26 cellular contexts compared by ENCODE assay signal in the genomic region with DNA sequence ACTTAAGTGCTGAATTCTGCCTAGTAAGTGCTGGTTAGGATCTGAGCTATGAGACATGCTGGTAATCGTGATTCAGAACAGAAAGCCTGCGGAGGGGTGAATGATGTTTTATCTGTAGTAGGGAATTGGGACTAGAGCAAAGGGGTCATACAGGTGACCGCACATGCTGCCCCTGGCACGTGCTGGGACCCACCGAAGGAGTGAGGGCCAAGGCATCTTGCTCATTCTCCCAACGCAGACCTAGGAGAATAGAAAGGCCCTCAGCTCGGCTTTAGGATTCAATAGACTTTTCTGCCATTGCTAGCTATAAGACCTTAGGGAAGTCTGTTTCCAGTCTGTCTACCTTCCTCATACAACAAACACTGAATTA. TPM values are rescaled to one million over a fixed set of nuclear protein-coding genes. Genes with fewer than 3 reads are reported as not detected.
A peak's percentile ranks its signal among the peaks of the same experiment; 100 is the strongest.
DNase-seq lines count a peak whose midpoint lies in the region; ATAC-seq and TF ChIP-seq lines count a peak whose summit lies in the region.
"Had no signal": no experiment of that assay in that cellular context is flagged by ENCODE, and none has a peak within 500 bp of the region (broad histone marks: within the 10 kb centered on the region; RNA-seq: fewer than 3 reads in every experiment).

No MANE protein-coding gene starts in this region.

- H3K27me3 Mint-ChIP-seq in WTC11 (ENCODE audit: low read depth), result peaks cover 10% of the 10 kb centered on the region
- peaks cover 38% of the 10 kb centered on the region for H3K27me3 Mint-ChIP-seq in activated T-helper 1 cell treated with anti-CD3 and anti-CD28 coated beads, Interleukin-12 subunit alpha, Interleukin-12 subunit beta, Interleukin-2, Interleukin-4 antibody, amounts not matched to agents 30 ng/mL and 10 ng/mL and 1 ng/mL, durations not matched to agents 14 hours and 24 hours and 36 hours (ENCODE audit: insufficient read depth)
- no peaks in the 10 kb centered on the region for H3K27me3 Mint-ChIP-seq in CD8-positive, alpha-beta T cell (ENCODE audit: low read depth)

- H4K20me1 ChIP-seq in smooth muscle cell (ENCODE audit: low read depth), result no peaks in the 10 kb centered on the region
- H4K20me1 ChIP-seq: BLaER1 had no signal

- peak overlapping the region; percentile 79 for H3K9ac ChIP-seq in smooth muscle cell (ENCODE audit: low read depth)
- H3K9ac ChIP-seq: BLaER1 had no signal

- H2AFZ ChIP-seq in smooth muscle cell (ENCODE audit: low read depth), result no peak overlapping the region

- H3K4me3 ChIP-seq in H7 (ENCODE audit: insufficient read depth, low read depth, low read length) (no peak overlapping the region), iPS DF 6.9 (ENCODE audit: low read length) (no peak overlapping the region), smooth muscle cell (no peak overlapping the region)
- no peak overlapping the region for H3K4me3 ChIP-seq in CD8-positive, alpha-beta T cell (ENCODE audit: low read depth, low read length)
- H3K4me3 ChIP-seq: BLaER1, esophagus squamous epithelium had no signal

- H3K36me3 ChIP-seq in H7 (replicated peaks; ENCODE audit: control insufficient read depth, insufficient read depth, low read length) (no peaks in the 10 kb centered on the region), iPS DF 6.9 (ENCODE audit: control insufficient read depth, insufficient read depth, low read length) (no peaks in the 10 kb centered on the region), smooth muscle cell (ENCODE audit: low read depth) (no peaks in the 10 kb centered on the region)
- H3K36me3 ChIP-seq in CD8-positive, alpha-beta T cell (ENCODE audit: insufficient read depth, low read length), result no peaks in the 10 kb centered on the region
- H3K36me3 ChIP-seq: BLaER1, esophagus squamous epithelium, neutrophil had no signal

- intact Hi-C loops in activated T-helper 1 cell treated with anti-CD3 and anti-CD28 coated beads, Interleukin-12 subunit alpha, Interleukin-12 subunit beta, Interleukin-2, Interleukin-4 antibody, amounts not matched to agents 30 ng/mL and 10 ng/mL and 1 ng/mL, durations not matched to agents 14 hours and 24 hours and 36 hours (cut with micrococcal nuclease), result loop anchor here (10.0 kb wide), 1 partner anchor 495 kb away; no protein-coding TSS in a partner anchor
- intact Hi-C loops in CD8-positive, alpha-beta T cell (cut with DNase I, micrococcal nuclease), result loop anchor here in 1 of 2 experiments (10.0 kb wide), 1 partner anchor 855 kb away; a partner anchor contains a TSS

- peak; percentile 57 for DNase-seq in H7
- DNase-seq in WTC11 (ENCODE audit: low spot score), result no peak
- DNase-seq in iPS DF 6.9 (ENCODE audit: low read depth, low spot score), result no peak
- no peak for DNase-seq in smooth muscle cell (lab: John Stamatoyannopoulos, UW; ENCODE audit: unreplicated experiment)
- DNase-seq in activated T-helper 1 cell treated with anti-CD3 and anti-CD28 coated beads, Interleukin-12 subunit alpha, Interleukin-12 subunit beta, Interleukin-2, Interleukin-4 antibody, amounts not matched to agents 30 ng/mL and 10 ng/mL and 1 ng/mL, durations not matched to agents 14 hours and 24 hours and 36 hours (ENCODE audit: low spot score), result no peak
- DNase-seq in CD8-positive, alpha-beta T cell, result no peak
- DNase-seq in activated CD8-positive, alpha-beta memory T cell treated with anti-CD3 and anti-CD28 coated beads, Interleukin-2, amount 50 U/mL, for 48 hours, result no peak
- DNase-seq: activated CD4-positive, alpha-beta T cell treated with anti-CD3 and anti-CD28 coated beads, Interleukin-2, amount 50 U/mL, for 48 hours; activated CD8-positive, alpha-beta memory T cell treated with anti-CD3 and anti-CD28 coated beads, Interleukin-2, amount 50 U/mL, for 4 hours; aorta; Caco-2; DMS79; esophagus squamous epithelium; GF-D8; immature natural killer cell; left colon; NCI-H1105; NCI-H2029; NCI-H526 treated with DMSO at 0.1 percent for 48 hours; Right ventricle myocardium superior; stimulated activated naive CD8-positive, alpha-beta T cell treated with anti-CD3 and anti-CD28 coated beads, Interleukin-15, amount 100 ng/mL, for 72 hours had no signal

- peaks cover 87% of the 10 kb centered on the region for H3K4me1 Mint-ChIP-seq in WTC11
- H3K4me1 Mint-ChIP-seq in activated T-helper 1 cell treated with anti-CD3 and anti-CD28 coated beads, Interleukin-12 subunit alpha, Interleukin-12 subunit beta, Interleukin-2, Interleukin-4 antibody, amounts not matched to agents 30 ng/mL and 10 ng/mL and 1 ng/mL, durations not matched to agents 14 hours and 24 hours and 36 hours (ENCODE audit: low read depth), result peaks cover 23% of the 10 kb centered on the region
- H3K4me1 Mint-ChIP-seq in CD8-positive, alpha-beta T cell (ENCODE audit: low read depth), result peaks cover 26% of the 10 kb centered on the region
- H3K4me1 Mint-ChIP-seq: memory B cell had no signal

- CTCF ChIA-PET in WTC11 (lab: Charles Lee), result interaction anchor here (1.1 to 1.6 kb wide), 6 partner anchors 9 to 219 kb away, joined by 3 to 7 read pairs (median 4); no protein-coding TSS in a partner anchor
- CTCF ChIA-PET in CD8-positive, alpha-beta T cell (lab: Charles Lee), result no interaction called here

- peak overlapping the region; percentile 96 for H3K27ac Mint-ChIP-seq in WTC11
- no peak overlapping the region for H3K27ac Mint-ChIP-seq in activated T-helper 1 cell treated with anti-CD3 and anti-CD28 coated beads, Interleukin-12 subunit alpha, Interleukin-12 subunit beta, Interleukin-2, Interleukin-4 antibody, amounts not matched to agents 30 ng/mL and 10 ng/mL and 1 ng/mL, durations not matched to agents 14 hours and 24 hours and 36 hours
- H3K27ac Mint-ChIP-seq in CD8-positive, alpha-beta T cell, result no peak overlapping the region
- H3K27ac Mint-ChIP-seq: activated T-helper 2 cell treated with anti-CD3 and anti-CD28 coated beads, Interferon-gamma antibody, Interleukin-2, Interleukin-4, amounts not matched to agents 10 μg/mL and 5 μg/mL and 100 μg/mL, durations not matched to agents 14 hours and 24 hours and 36 hours; immature natural killer cell; memory B cell; stimulated activated naive CD8-positive, alpha-beta T cell treated with anti-CD3 and anti-CD28 coated beads, Interleukin-15, amount 100 ng/mL, for 72 hours had no signal

- H3K9me3 ChIP-seq in iPS DF 6.9 (ENCODE audit: control insufficient read depth, insufficient read depth, low read length) (no peaks in the 10 kb centered on the region), smooth muscle cell (replicated peaks; ENCODE audit: low read depth) (no peaks in the 10 kb centered on the region)
- H3K9me3 ChIP-seq in CD8-positive, alpha-beta T cell (ENCODE audit: low read length), result no peaks in the 10 kb centered on the region
- H3K9me3 ChIP-seq: BLaER1, Caco-2, esophagus squamous epithelium, neutrophil had no signal

- POLR2A ChIA-PET in WTC11 (lab: Charles Lee), result no interaction called here
- POLR2A ChIA-PET in CD8-positive, alpha-beta T cell (lab: Charles Lee), result interaction anchor here (0.8 to 1.0 kb wide), 2 partner anchors 26 to 29 kb away, joined by 3 read pairs; no protein-coding TSS in a partner anchor

- TF ChIP-seq CTCF in WTC11 (IDR thresholded peaks at IDR 0.05) (no peak), smooth muscle cell (IDR thresholded peaks at IDR 0.05; ENCODE audit: borderline replicate concordance, insufficient read depth, poor library complexity, severe bottlenecking) (no peak)
- TF ChIP-seq CTCF in CD8-positive, alpha-beta T cell (IDR thresholded peaks at IDR 0.05), result no peak

- H3K27me3 ChIP-seq in H7 (ENCODE audit: control insufficient read depth, insufficient read depth, low read length), result no peaks in the 10 kb centered on the region
- no peaks in the 10 kb centered on the region; the same call in 1 of the 2 replicates for H3K27me3 ChIP-seq in iPS DF 6.9 (ENCODE audit: control insufficient read depth, insufficient read depth, low read length)
- H3K27me3 ChIP-seq in smooth muscle cell (ENCODE audit: low read depth), result no peaks in the 10 kb centered on the region
- H3K27me3 ChIP-seq in CD8-positive, alpha-beta T cell (ENCODE audit: insufficient read depth, low read length), result no peaks in the 10 kb centered on the region
- H3K27me3 ChIP-seq: BLaER1, esophagus squamous epithelium had no signal

- peak overlapping the region; percentile 42 for H3K4me3 Mint-ChIP-seq in WTC11
- no peak overlapping the region for H3K4me3 Mint-ChIP-seq in activated T-helper 1 cell treated with anti-CD3 and anti-CD28 coated beads, Interleukin-12 subunit alpha, Interleukin-12 subunit beta, Interleukin-2, Interleukin-4 antibody, amounts not matched to agents 30 ng/mL and 10 ng/mL and 1 ng/mL, durations not matched to agents 14 hours and 24 hours and 36 hours
- no peak overlapping the region for H3K4me3 Mint-ChIP-seq in CD8-positive, alpha-beta T cell
- H3K4me3 Mint-ChIP-seq: immature natural killer cell; memory B cell; stimulated activated naive CD8-positive, alpha-beta T cell treated with anti-CD3 and anti-CD28 coated beads, Interleukin-15, amount 100 ng/mL, for 72 hours had no signal

- H3K36me3 Mint-ChIP-seq in WTC11, result no peaks in the 10 kb centered on the region
- no peaks in the 10 kb centered on the region for H3K36me3 Mint-ChIP-seq in activated T-helper 1 cell treated with anti-CD3 and anti-CD28 coated beads, Interleukin-12 subunit alpha, Interleukin-12 subunit beta, Interleukin-2, Interleukin-4 antibody, amounts not matched to agents 30 ng/mL and 10 ng/mL and 1 ng/mL, durations not matched to agents 14 hours and 24 hours and 36 hours (ENCODE audit: low read depth)
- no peaks in the 10 kb centered on the region for H3K36me3 Mint-ChIP-seq in CD8-positive, alpha-beta T cell
- H3K36me3 Mint-ChIP-seq: activated naive CD4-positive, alpha-beta T cell treated with anti-CD3 and anti-CD28 coated beads, Interleukin-2, amount 50 U/mL, for 72 hours; memory B cell had no signal

- peaks cover 13% of the 10 kb centered on the region for H3K79me2 ChIP-seq in smooth muscle cell (ENCODE audit: low read depth)

- no peak; the same call in 1 of the 2 replicates for ATAC-seq in WTC11
- ATAC-seq in CD8-positive, alpha-beta T cell, result no peak
- ATAC-seq: activated naive CD4-positive, alpha-beta T cell treated with anti-CD3 and anti-CD28 coated beads, Interleukin-2, amount 50 U/mL, for 72 hours; left colon; stimulated activated naive CD8-positive, alpha-beta T cell treated with anti-CD3 and anti-CD28 coated beads, Interleukin-15, amount 100 ng/mL, for 72 hours had no signal

- H3K4me1 ChIP-seq in iPS DF 6.9 (ENCODE audit: control insufficient read depth, insufficient read depth, low read length) (peaks cover 12% of the 10 kb centered on the region), smooth muscle cell (ENCODE audit: low read depth) (peaks cover 37% of the 10 kb centered on the region)
- peaks cover 8% of the 10 kb centered on the region for H3K4me1 ChIP-seq in CD8-positive, alpha-beta T cell (ENCODE audit: insufficient read depth, low read length)
- H3K4me1 ChIP-seq: Caco-2 had no signal

- H3F3A ChIP-seq in smooth muscle cell (ENCODE audit: low read depth), result peaks cover 29% of the 10 kb centered on the region

- H3K27ac ChIP-seq in iPS DF 6.9 (ENCODE audit: low read length) (peak overlapping the region; percentile 60), smooth muscle cell (ENCODE audit: low read depth) (peak overlapping the region; percentile 96)
- H3K27ac ChIP-seq in CD8-positive, alpha-beta T cell (ENCODE audit: low read depth, low read length), result no peak overlapping the region
- H3K27ac ChIP-seq: BLaER1, neutrophil had no signal

- H3K9me3 Mint-ChIP-seq in WTC11, result no peaks in the 10 kb centered on the region
- no peaks in the 10 kb centered on the region for H3K9me3 Mint-ChIP-seq in activated T-helper 1 cell treated with anti-CD3 and anti-CD28 coated beads, Interleukin-12 subunit alpha, Interleukin-12 subunit beta, Interleukin-2, Interleukin-4 antibody, amounts not matched to agents 30 ng/mL and 10 ng/mL and 1 ng/mL, durations not matched to agents 14 hours and 24 hours and 36 hours
- no peaks in the 10 kb centered on the region for H3K9me3 Mint-ChIP-seq in CD8-positive, alpha-beta T cell
- H3K9me3 Mint-ChIP-seq: activated naive CD4-positive, alpha-beta T cell treated with anti-CD3 and anti-CD28 coated beads, Interleukin-2, amount 50 U/mL, for 72 hours; activated T-helper 2 cell treated with anti-CD3 and anti-CD28 coated beads, Interferon-gamma antibody, Interleukin-2, Interleukin-4, amounts not matched to agents 10 μg/mL and 5 μg/mL and 100 μg/mL, durations not matched to agents 14 hours and 24 hours and 36 hours; memory B cell; stimulated activated naive CD8-positive, alpha-beta T cell treated with anti-CD3 and anti-CD28 coated beads, Interleukin-15, amount 100 ng/mL, for 72 hours had no signal

- no CpG with 5 or more reads among the region's 7 CpGs for WGBS in iPS DF 6.9 (ENCODE audit: insufficient coverage, insufficient read length)
- 44% methylated on average over 7 of the region's 7 CpGs for WGBS in smooth muscle cell (ENCODE audit: low lambda C conversion rate)

- peak overlapping the region; percentile 73 for H3K4me2 ChIP-seq in smooth muscle cell
- H3K4me2 ChIP-seq: BLaER1 had no signal

RNA-seq across cellular contexts. Expression of a gene that starts 8.8 kb away (rescaled TPM):
- total RNA-seq in H7 (2014; rRNA removed; shearing (Covaris generic)), result 78.3 and 80.4 TPM in 2 replicates
- total RNA-seq in WTC11 (2021) (26.7 to 44.7 TPM (median 29.5 TPM) in 3 replicates), smooth muscle cell (114 and 142 TPM in 2 replicates)
- polyA plus RNA-seq in smooth muscle cell, result 134 and 136 TPM in 2 replicates
- 26.7 and 26.8 TPM in 2 replicates for total RNA-seq in activated T-helper 1 cell treated with anti-CD3 and anti-CD28 coated beads, Interleukin-12 subunit alpha, Interleukin-12 subunit beta, Interleukin-2, Interleukin-4 antibody, amounts not matched to agents 30 ng/mL and 10 ng/mL and 1 ng/mL, durations not matched to agents 14 hours and 24 hours and 36 hours
- 100 to 1,000 TPM; 227 to 236 TPM for total RNA-seq in CD8-positive, alpha-beta T cell
